8 cellular contexts compared by ENCODE assay signal in the genomic region with DNA sequence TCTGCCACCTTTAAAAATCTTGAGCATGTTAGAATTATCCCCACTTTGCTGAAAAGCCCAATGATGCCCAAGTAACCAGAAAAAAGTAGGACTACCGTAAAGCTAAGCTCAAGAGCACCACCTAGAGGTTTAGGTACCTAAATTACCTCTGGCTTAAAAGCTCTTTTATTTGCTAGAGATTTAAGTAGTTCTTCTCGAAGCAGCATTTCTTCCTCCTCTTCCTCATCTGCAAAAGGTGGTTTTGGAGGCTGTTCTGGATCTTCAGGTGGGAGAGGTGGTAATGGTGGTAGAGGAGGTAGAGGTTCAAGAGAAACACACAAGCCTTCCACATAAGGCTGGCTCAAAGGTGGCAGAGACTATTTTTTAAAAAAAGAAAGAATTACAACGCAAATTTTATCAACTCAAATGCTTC. TPM values are rescaled to one million over a fixed set of nuclear protein-coding genes. Genes with fewer than 3 reads are reported as not detected.
A peak's percentile ranks its signal among the peaks of the same experiment; 100 is the strongest.
DNase-seq lines count a peak whose midpoint lies in the region; ATAC-seq and TF ChIP-seq lines count a peak whose summit lies in the region.

No MANE protein-coding gene starts in this region.

- H3K36me3 Mint-ChIP-seq in natural killer cell, result peaks cover 28% of the 10 kb centered on the region
- peaks cover 27% of the 10 kb centered on the region for H3K36me3 Mint-ChIP-seq in natural killer cell treated with Interleukin-12 subunit alpha and Interleukin-12 subunit beta and Interleukin-15 and Interleukin-18, amount 100 ng/mL, for 72 hours

- intact Hi-C loops in natural killer cell (cut with micrococcal nuclease), result loop anchor here (2.0 kb wide), 1 partner anchor 110 kb away; no protein-coding TSS in a partner anchor

- DNase-seq in natural killer cell, result no peak
- no peak for DNase-seq in natural killer cell treated with Interleukin-12 subunit alpha and Interleukin-12 subunit beta and Interleukin-15 and Interleukin-18, amount 100 ng/mL, for 72 hours (ENCODE audit: low spot score)
- DNase-seq in NCI-H2196 (lab: John Stamatoyannopoulos, UW; ENCODE audit: unreplicated experiment), result peak; percentile 81
- no peak for DNase-seq in WERI-Rb-1
- DNase-seq in foreskin melanocyte, result peak; percentile 42
- peak; percentile 27 for DNase-seq in pulmonary artery endothelial cell (ENCODE audit: low read depth, low spot score)

- H3K4me3 ChIP-seq in WERI-Rb-1 (ENCODE audit: low read depth, low read length), result no peak overlapping the region

- H3K4me1 Mint-ChIP-seq in natural killer cell, result peaks cover 12 to 15% of the 10 kb centered on the region in 2 donors
- H3K4me1 Mint-ChIP-seq in natural killer cell treated with Interleukin-12 subunit alpha and Interleukin-12 subunit beta and Interleukin-15 and Interleukin-18, amount 100 ng/mL, for 72 hours (ENCODE audit: low read depth in 2 of 2), result peaks cover 11 to 13% of the 10 kb centered on the region in 2 donors

- peaks cover 72% of the 10 kb centered on the region for H3K36me3 ChIP-seq in WERI-Rb-1

- H3K9me3 ChIP-seq in WERI-Rb-1 (ENCODE audit: severe bottlenecking), result no peaks in the 10 kb centered on the region

- TF ChIP-seq CTCF in natural killer cell (IDR thresholded peaks at IDR 0.05) (peak; percentile 75), WERI-Rb-1 (IDR thresholded peaks at IDR 0.05; ENCODE audit: low read depth, low read length) (peak; percentile 60)

- no peaks in the 10 kb centered on the region for H3K9me3 Mint-ChIP-seq in natural killer cell
- no peaks in the 10 kb centered on the region for H3K9me3 Mint-ChIP-seq in natural killer cell treated with Interleukin-12 subunit alpha and Interleukin-12 subunit beta and Interleukin-15 and Interleukin-18, amount 100 ng/mL, for 72 hours

- peak; percentile 66 to 89 (median 76) for ATAC-seq in natural killer cell
- ATAC-seq in natural killer cell treated with Interleukin-12 subunit alpha and Interleukin-12 subunit beta and Interleukin-15 and Interleukin-18, amount 100 ng/mL, for 72 hours, result no peak
- peak; percentile 56 for ATAC-seq in HG02763 (IDR thresholded peaks at IDR 0.05; ENCODE audit: unreplicated experiment)
- no peak for ATAC-seq in GM18498 (IDR thresholded peaks at IDR 0.05; ENCODE audit: unreplicated experiment)

- no peaks in the 10 kb centered on the region for H3K27me3 Mint-ChIP-seq in natural killer cell (ENCODE audit: low read depth in 2 of 2)
- H3K27me3 Mint-ChIP-seq in natural killer cell treated with Interleukin-12 subunit alpha and Interleukin-12 subunit beta and Interleukin-15 and Interleukin-18, amount 100 ng/mL, for 72 hours, result no peaks in the 10 kb centered on the region

- peak overlapping the region; percentile 20; the same call in 1 of the 2 replicates for H3K27ac ChIP-seq in WERI-Rb-1

- no peaks in the 10 kb centered on the region for H3K27me3 ChIP-seq in WERI-Rb-1 (ENCODE audit: insufficient read depth, low read depth, severe bottlenecking)

- H3K27ac Mint-ChIP-seq in natural killer cell, result peak overlapping the region; percentile 72 to 80
- H3K27ac Mint-ChIP-seq in natural killer cell treated with Interleukin-12 subunit alpha and Interleukin-12 subunit beta and Interleukin-15 and Interleukin-18, amount 100 ng/mL, for 72 hours, result no peak overlapping the region

- H3K4me3 Mint-ChIP-seq in natural killer cell, result no peak overlapping the region
- H3K4me3 Mint-ChIP-seq in natural killer cell treated with Interleukin-12 subunit alpha and Interleukin-12 subunit beta and Interleukin-15 and Interleukin-18, amount 100 ng/mL, for 72 hours, result no peak overlapping the region

RNA-seq across cellular contexts. Expression of gene ZFC3H1, which starts 26.9 kb away (rescaled TPM):
- 100 to 1,000 TPM; 158 to 164 (median 164) TPM for total RNA-seq in natural killer cell
- total RNA-seq in natural killer cell treated with Interleukin-12 subunit alpha and Interleukin-12 subunit beta and Interleukin-15 and Interleukin-18, amount 100 ng/mL, for 72 hours, result 100 to 1,000 TPM in 1 of 2 donors, 10 to 100 TPM in 1; 71.1 to 104 TPM
- total RNA-seq in pulmonary artery endothelial cell, result 14.8 and 18.2 TPM in 2 replicates

RNA-seq across cellular contexts. Expression of gene THAP2, which starts 27.4 kb away (rescaled TPM):
- total RNA-seq in natural killer cell, result 10 to 100 TPM; 17.2 to 34.2 (median 31.1) TPM
- total RNA-seq in natural killer cell treated with Interleukin-12 subunit alpha and Interleukin-12 subunit beta and Interleukin-15 and Interleukin-18, amount 100 ng/mL, for 72 hours, result 1 to 10 TPM; 5.2 to 9.2 TPM
- total RNA-seq in pulmonary artery endothelial cell, result 1.9 and 5.2 TPM in 2 replicates

RNA-seq across cellular contexts. Expression of gene TMEM19, which starts 49.2 kb away (rescaled TPM):
- 10 to 100 TPM; 13.8 to 24.6 (median 18.9) TPM for total RNA-seq in natural killer cell
- total RNA-seq in natural killer cell treated with Interleukin-12 subunit alpha and Interleukin-12 subunit beta and Interleukin-15 and Interleukin-18, amount 100 ng/mL, for 72 hours, result 10 to 100 TPM; 13.4 to 24.8 TPM
- total RNA-seq in pulmonary artery endothelial cell, result 29.9 and 50.0 TPM in 2 replicates

Comparison
In these comparisons a context has a peak if more than half of its experiments do, and no peak if none do; other contexts are left out.
1. ATAC-seq: peak in natural killer cell (3 of 3) and HG02763 (single experiment); none in natural killer cell treated with Interleukin-12 subunit alpha and Interleukin-12 subunit beta and Interleukin-15 and Interleukin-18, amount 100 ng/mL, for 72 hours (0 of 2) and GM18498 (single experiment).
2. H3K27ac Mint-ChIP-seq: peak in natural killer cell (2 of 2); none in natural killer cell treated with Interleukin-12 subunit alpha and Interleukin-12 subunit beta and Interleukin-15 and Interleukin-18, amount 100 ng/mL, for 72 hours (0 of 2).
3. DNase-seq: peak in NCI-H2196 (single experiment), foreskin melanocyte (single experiment) and pulmonary artery endothelial cell (single experiment); none in natural killer cell (single experiment), natural killer cell treated with Interleukin-12 subunit alpha and Interleukin-12 subunit beta and Interleukin-15 and Interleukin-18, amount 100 ng/mL, for 72 hours (single experiment) and WERI-Rb-1 (single experiment).